Comparison of ENCODE assay signal across 8 cellular contexts in the genomic region with DNA sequence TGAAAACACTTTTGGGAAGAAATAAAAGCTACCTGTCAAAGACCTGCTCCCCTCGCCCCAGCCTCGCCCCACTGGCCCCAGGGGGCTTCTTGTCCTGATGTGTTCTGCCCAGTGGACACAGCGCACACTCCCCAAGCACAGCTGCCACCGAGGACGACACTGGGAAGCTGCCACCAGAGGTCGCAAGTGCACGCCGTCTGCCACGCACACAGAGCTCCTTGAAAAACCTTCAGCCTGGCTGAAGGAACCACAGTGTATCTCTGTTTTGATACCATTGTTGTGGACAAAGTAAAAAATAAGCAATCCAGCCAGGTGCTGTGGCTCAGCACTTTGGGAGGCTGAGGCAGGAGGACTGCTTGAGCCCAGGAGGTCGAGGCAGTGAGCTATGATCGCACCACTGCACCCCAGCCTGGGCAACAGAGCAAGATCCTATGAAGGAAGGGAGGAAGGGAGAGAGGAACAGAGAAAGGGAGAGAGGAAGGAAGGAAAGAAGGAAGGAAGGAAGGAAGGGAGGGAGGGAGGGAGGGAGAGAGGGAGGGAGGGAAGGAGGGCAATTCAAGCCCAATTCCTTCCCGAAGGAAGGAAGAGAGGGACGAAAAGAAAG. TPM values are rescaled to one million over a fixed set of nuclear protein-coding genes. Genes with fewer than 3 reads are reported as not detected.
DNase-seq lines count a peak whose midpoint lies in the region; ATAC-seq, FAIRE-seq and TF ChIP-seq lines count a peak whose summit lies in the region.

No MANE protein-coding gene starts in this region.

- no peak for TF ChIP-seq POLR2A in tibial nerve (IDR thresholded peaks at IDR 0.05)

- 32 to 34% methylated on average over 13 of the region's 13 CpGs for WGBS in tibial nerve, 2 donors

- TF ChIP-seq EP300 in tibial nerve (IDR thresholded peaks at IDR 0.05) = no peak

- H2AFZ ChIP-seq in osteoblast (ENCODE audit: low read length) = no peak overlapping the region

- TF ChIP-seq CTCF in fibroblast of the aortic adventitia (IDR thresholded peaks at IDR 0.05; ENCODE audit: insufficient read depth, low read length) (peak; percentile 80), osteoblast (IDR thresholded peaks at IDR 0.05; ENCODE audit: extremely low read depth, low read depth, low read length) (peak; percentile 82), tibial nerve (IDR thresholded peaks at IDR 0.05) (peak; percentile 44 to 65 (median 52))

- peak overlapping the region; percentile 65 for H3K4me3 Mint-ChIP-seq in activated T-helper 17 cell treated with anti-CD3 and anti-CD28 coated beads, Interleukin-2, amount 50 U/mL, for 72 hours

- no peaks in the 10 kb centered on the region for H3K27me3 Mint-ChIP-seq in activated T-helper 17 cell treated with anti-CD3 and anti-CD28 coated beads, Interleukin-2, amount 50 U/mL, for 72 hours

- H3K36me3 ChIP-seq in osteoblast (ENCODE audit: insufficient read depth, low read length) (no peaks in the 10 kb centered on the region), tibial nerve (peaks cover 0 to 13% (median 0%) of the 10 kb centered on the region in 3 donors)

- no peaks in the 10 kb centered on the region for H4K20me1 ChIP-seq in osteoblast (ENCODE audit: insufficient read depth, low read length)

- DNase-seq in ELR (ENCODE audit: low read depth) (peak; percentile 64), LHCN-M2 (ENCODE audit: low read depth) (peak; percentile 51), RCC 7860 (ENCODE audit: low spot score) (peak; percentile 20), fibroblast of the aortic adventitia (ENCODE audit: low read depth) (peak; percentile 60), osteoblast (ENCODE audit: insufficient read length, low spot score, missing footprints) (peak; percentile 96), tibial nerve (ENCODE audit: low spot score in 2 of 2) (peak in 1 of 2 donors; percentile 37), GOT3 (lab: John Stamatoyannopoulos, UW) (no peak)

- H3K9me3 ChIP-seq in osteoblast (ENCODE audit: low read depth, low read length) (no peaks in the 10 kb centered on the region), tibial nerve (no peaks in the 10 kb centered on the region)

- H3K27ac ChIP-seq in osteoblast (ENCODE audit: low read depth, low read length) (no peak overlapping the region), tibial nerve (no peak overlapping the region)

- no peaks in the 10 kb centered on the region for H3K79me2 ChIP-seq in osteoblast (ENCODE audit: insufficient read depth, low read length)

- peak overlapping the region; percentile 78 for H3K27ac Mint-ChIP-seq in activated T-helper 17 cell treated with anti-CD3 and anti-CD28 coated beads, Interleukin-2, amount 50 U/mL, for 72 hours

- peak; percentile 94 for ATAC-seq in activated T-helper 17 cell treated with anti-CD3 and anti-CD28 coated beads, Interleukin-2, amount 50 U/mL, for 72 hours (replicated peaks)

- no peaks in the 10 kb centered on the region for H3K9me3 Mint-ChIP-seq in activated T-helper 17 cell treated with anti-CD3 and anti-CD28 coated beads, Interleukin-2, amount 50 U/mL, for 72 hours

- H3K4me2 ChIP-seq in osteoblast (ENCODE audit: insufficient read depth, low read length) = no peak overlapping the region

- no peaks in the 10 kb centered on the region for H3K36me3 Mint-ChIP-seq in activated T-helper 17 cell treated with anti-CD3 and anti-CD28 coated beads, Interleukin-2, amount 50 U/mL, for 72 hours (ENCODE audit: low read depth)

- H3K4me3 ChIP-seq in fibroblast of the aortic adventitia (ENCODE audit: low read depth, low read length) (no peak overlapping the region), osteoblast (ENCODE audit: insufficient read depth, low read length) (no peak overlapping the region), tibial nerve (no peak overlapping the region)

- FAIRE-seq in RCC 7860 (lab: Jason Lieb, UNC) = no peak

- H3K27me3 ChIP-seq in osteoblast (ENCODE audit: insufficient read depth, low read length) (no peaks in the 10 kb centered on the region), tibial nerve (no peaks in the 10 kb centered on the region)

- H3K4me1 Mint-ChIP-seq in activated T-helper 17 cell treated with anti-CD3 and anti-CD28 coated beads, Interleukin-2, amount 50 U/mL, for 72 hours = peaks cover 11% of the 10 kb centered on the region

- H3K4me1 ChIP-seq in osteoblast (ENCODE audit: insufficient read depth, low read length) (peaks cover 3% of the 10 kb centered on the region), tibial nerve (no peaks in the 10 kb centered on the region)

RNA-seq across cellular contexts. Expression of gene CEBPG, which starts 57.3 kb away (rescaled TPM):
- total RNA-seq in LHCN-M2 (2014; rRNA removed) (17.3 TPM in 2 replicates), fibroblast of the aortic adventitia (ENCODE audit: low replicate concordance) (13.8 and 32.8 TPM in 2 replicates), osteoblast (31.5 and 35.5 TPM in 2 replicates), tibial nerve (10 to 100 TPM; 15.5 to 18.6 (median 16.7) TPM)
- polyA plus RNA-seq in LHCN-M2 (2012) = 4.9 TPM
- 10 to 100 TPM; 15.0 to 23.6 TPM for total RNA-seq in activated T-helper 17 cell treated with anti-CD3 and anti-CD28 coated beads, Interleukin-2, amount 50 U/mL, for 72 hours
